12 cellular contexts compared by ENCODE assay signal in genomic region chr2:237885931-237886701, GRCh38. TPM values are rescaled to one million over a fixed set of nuclear protein-coding genes. Genes with fewer than 3 reads are reported as not detected.
DNase-seq lines count a peak whose midpoint lies in the region; ATAC-seq and TF ChIP-seq lines count a peak whose summit lies in the region.
"Had no signal": no experiment of that assay in that cellular context is flagged by ENCODE, and none has a peak within 500 bp of the region (broad histone marks: within the 10 kb centered on the region; RNA-seq: fewer than 3 reads in every experiment).

No MANE protein-coding gene starts in this region.

- no peak overlapping the region for H3K9ac ChIP-seq in trophoblast cell (ENCODE audit: low read length)

- H3K27ac ChIP-seq in trophoblast cell (ENCODE audit: low read depth, low read length) (peak overlapping the region; percentile 81), WERI-Rb-1 (no peak overlapping the region)
- no peak overlapping the region for H3K27ac ChIP-seq in effector memory CD4-positive, alpha-beta T cell (ENCODE audit: insufficient read depth, low read length, poor library complexity, severe bottlenecking)

- TF ChIP-seq CTCF in WERI-Rb-1 (IDR thresholded peaks at IDR 0.05; ENCODE audit: low read depth, low read length): no peak

- peak overlapping the region; percentile 84 for H2BK120ac ChIP-seq in trophoblast cell (ENCODE audit: insufficient read depth, low read length, poor library complexity)

- H3K4me2 ChIP-seq in trophoblast cell (ENCODE audit: low read length): peak overlapping the region; percentile 5

- peak; percentile 25 for DNase-seq in activated naive CD8-positive, alpha-beta T cell treated with anti-CD3 and anti-CD28 coated beads, Interleukin-2, amount 10 ng/mL, durations not matched to agents 7 days and 5 days
- DNase-seq in activated naive CD8-positive, alpha-beta T cell treated with anti-CD3 and anti-CD28 coated beads for 36 hours: no peak
- peak; percentile 77 for DNase-seq in left cardiac atrium
- DNase-seq in trophoblast cell: no peak
- DNase-seq in WERI-Rb-1: no peak
- DNase-seq in effector memory CD4-positive, alpha-beta T cell: no peak
- no peak for DNase-seq in 8988T
- DNase-seq: natural killer cell; NCI-H2171; stimulated activated CD4-positive, alpha-beta T cell treated with anti-CD3 and anti-CD28 coated beads, Interleukin-15, amount 100 ng/mL, for 24 hours had no signal

- peak overlapping the region; percentile 72 for H2AFZ ChIP-seq in trophoblast cell (ENCODE audit: insufficient read depth, low read length, poor library complexity)

- H2BK12ac ChIP-seq in trophoblast cell (ENCODE audit: low read length): peak overlapping the region; percentile 72

- H3K23ac ChIP-seq in trophoblast cell (ENCODE audit: low read length): no peak overlapping the region

- peak overlapping the region; percentile 76 for H3K4ac ChIP-seq in trophoblast cell (ENCODE audit: low read depth, low read length)

- H3K27me3 Mint-ChIP-seq in activated naive CD8-positive, alpha-beta T cell treated with anti-CD3 and anti-CD28 coated beads, Interleukin-2, amount 10 ng/mL, durations not matched to agents 7 days and 5 days: no peaks in the 10 kb centered on the region
- H3K27me3 Mint-ChIP-seq in activated naive CD8-positive, alpha-beta T cell treated with anti-CD3 and anti-CD28 coated beads for 36 hours: no peaks in the 10 kb centered on the region
- H3K27me3 Mint-ChIP-seq: activated naive CD8-positive, alpha-beta T cell had no signal

- no peak overlapping the region for H3K4me3 Mint-ChIP-seq in activated naive CD8-positive, alpha-beta T cell treated with anti-CD3 and anti-CD28 coated beads, Interleukin-2, amount 10 ng/mL, durations not matched to agents 7 days and 5 days
- no peak overlapping the region for H3K4me3 Mint-ChIP-seq in activated naive CD8-positive, alpha-beta T cell treated with anti-CD3 and anti-CD28 coated beads for 36 hours
- H3K4me3 Mint-ChIP-seq: activated naive CD8-positive, alpha-beta T cell; natural killer cell had no signal

- no peaks in the 10 kb centered on the region for H3K9me3 ChIP-seq in trophoblast cell (ENCODE audit: insufficient read depth, low read depth, low read length)
- no peaks in the 10 kb centered on the region for H3K9me3 ChIP-seq in WERI-Rb-1 (ENCODE audit: severe bottlenecking)
- H3K9me3 ChIP-seq in effector memory CD4-positive, alpha-beta T cell (ENCODE audit: control insufficient read depth, low read length): no peaks in the 10 kb centered on the region

- intact Hi-C loops in left cardiac atrium (cut with DNase I): no loop called here

- peak overlapping the region; percentile 13 for H4K12ac ChIP-seq in trophoblast cell (ENCODE audit: low read depth, low read length)

- peaks cover 19% of the 10 kb centered on the region for H3K79me1 ChIP-seq in trophoblast cell (ENCODE audit: low read length)

- peaks cover 4% of the 10 kb centered on the region for H3K4me1 Mint-ChIP-seq in activated naive CD8-positive, alpha-beta T cell treated with anti-CD3 and anti-CD28 coated beads, Interleukin-2, amount 10 ng/mL, durations not matched to agents 7 days and 5 days
- peaks cover 4% of the 10 kb centered on the region for H3K4me1 Mint-ChIP-seq in activated naive CD8-positive, alpha-beta T cell treated with anti-CD3 and anti-CD28 coated beads for 36 hours

- POLR2A ChIA-PET in activated naive CD8-positive, alpha-beta T cell treated with anti-CD3 and anti-CD28 coated beads, Interleukin-2, amount 10 ng/mL, durations not matched to agents 7 days and 5 days (lab: Charles Lee): interaction anchor here (0.5 kb wide), 1 partner anchor 47 kb away, joined by 5 read pairs; no protein-coding TSS in a partner anchor

- H4K91ac ChIP-seq in trophoblast cell (ENCODE audit: low read depth, low read length): peak overlapping the region; percentile 97

- no peaks in the 10 kb centered on the region for H3K9me3 Mint-ChIP-seq in activated naive CD8-positive, alpha-beta T cell treated with anti-CD3 and anti-CD28 coated beads, Interleukin-2, amount 10 ng/mL, durations not matched to agents 7 days and 5 days
- H3K9me3 Mint-ChIP-seq in activated naive CD8-positive, alpha-beta T cell treated with anti-CD3 and anti-CD28 coated beads for 36 hours: no peaks in the 10 kb centered on the region
- H3K9me3 Mint-ChIP-seq: natural killer cell had no signal

- no peak overlapping the region for H3K4me3 ChIP-seq in trophoblast cell (ENCODE audit: low read depth, low read length)
- H3K4me3 ChIP-seq in WERI-Rb-1 (ENCODE audit: low read depth, low read length): no peak overlapping the region
- no peak overlapping the region for H3K4me3 ChIP-seq in effector memory CD4-positive, alpha-beta T cell (ENCODE audit: insufficient read depth, low read depth, low read length, poor library complexity, severe bottlenecking)

- H3K4me1 ChIP-seq in trophoblast cell (ENCODE audit: control insufficient read depth in 1 of 2, insufficient read depth in 2 of 2, low read length in 2 of 2): peaks cover 27 to 28% of the 10 kb centered on the region in 2 experiments
- no peaks in the 10 kb centered on the region for H3K4me1 ChIP-seq in effector memory CD4-positive, alpha-beta T cell (ENCODE audit: control insufficient read depth, insufficient read depth, low read length, poor library complexity, severe bottlenecking)

- H2AK5ac ChIP-seq in trophoblast cell (ENCODE audit: low read length): peak overlapping the region; percentile 76

- H3K27me3 ChIP-seq in trophoblast cell (ENCODE audit: insufficient read depth, low read length) (no peaks in the 10 kb centered on the region), WERI-Rb-1 (ENCODE audit: insufficient read depth, low read depth, severe bottlenecking) (no peaks in the 10 kb centered on the region)
- H3K27me3 ChIP-seq in effector memory CD4-positive, alpha-beta T cell (replicated peaks; ENCODE audit: control insufficient read depth, insufficient read depth, low read length, poor library complexity, severe bottlenecking): no peaks in the 10 kb centered on the region

- WGBS in trophoblast cell (ENCODE audit: extremely low coverage, insufficient coverage, insufficient read length): no CpG with 5 or more reads among the region's 26 CpGs

- H4K8ac ChIP-seq in trophoblast cell (ENCODE audit: low read depth, low read length): peak overlapping the region; percentile 72

- H3K14ac ChIP-seq in trophoblast cell (ENCODE audit: low read length): peak overlapping the region; percentile 85

- ATAC-seq in activated naive CD8-positive, alpha-beta T cell treated with anti-CD3 and anti-CD28 coated beads, Interleukin-2, amount 10 ng/mL, durations not matched to agents 7 days and 5 days (ENCODE audit: low read depth): no peak
- peak; percentile 63 to 69 for ATAC-seq in left cardiac atrium
- ATAC-seq in HG03175 (IDR thresholded peaks at IDR 0.05; ENCODE audit: unreplicated experiment): no peak

- no peaks in the 10 kb centered on the region for H3K79me2 ChIP-seq in trophoblast cell (ENCODE audit: control insufficient read depth, insufficient read depth, low read length, poor library complexity)

- peaks cover 0 to 2% of the 10 kb centered on the region in 2 experiments for H3K36me3 ChIP-seq in trophoblast cell (ENCODE audit: control insufficient read depth in 1 of 2, insufficient read depth in 2 of 2, low read length in 2 of 2)
- no peaks in the 10 kb centered on the region for H3K36me3 ChIP-seq in WERI-Rb-1
- no peaks in the 10 kb centered on the region for H3K36me3 ChIP-seq in effector memory CD4-positive, alpha-beta T cell (ENCODE audit: control insufficient read depth, insufficient read depth, low read length)

- no peaks in the 10 kb centered on the region for H3K36me3 Mint-ChIP-seq in activated naive CD8-positive, alpha-beta T cell treated with anti-CD3 and anti-CD28 coated beads, Interleukin-2, amount 10 ng/mL, durations not matched to agents 7 days and 5 days
- H3K36me3 Mint-ChIP-seq in activated naive CD8-positive, alpha-beta T cell treated with anti-CD3 and anti-CD28 coated beads for 36 hours: no peaks in the 10 kb centered on the region
- H3K36me3 Mint-ChIP-seq: activated naive CD8-positive, alpha-beta T cell; natural killer cell had no signal

- H2BK5ac ChIP-seq in trophoblast cell (ENCODE audit: low read depth, low read length, poor library complexity): peak overlapping the region; percentile 89

- peak overlapping the region; percentile 94 for H3K18ac ChIP-seq in trophoblast cell (ENCODE audit: low read length)

- no peak overlapping the region for H3K27ac Mint-ChIP-seq in activated naive CD8-positive, alpha-beta T cell treated with anti-CD3 and anti-CD28 coated beads, Interleukin-2, amount 10 ng/mL, durations not matched to agents 7 days and 5 days
- no peak overlapping the region for H3K27ac Mint-ChIP-seq in activated naive CD8-positive, alpha-beta T cell treated with anti-CD3 and anti-CD28 coated beads for 36 hours
- H3K27ac Mint-ChIP-seq: activated naive CD8-positive, alpha-beta T cell; natural killer cell had no signal

RNA-seq across cellular contexts. Expression of gene RAMP1, which starts 26.7 kb away (rescaled TPM):
- total RNA-seq in activated naive CD8-positive, alpha-beta T cell treated with anti-CD3 and anti-CD28 coated beads, Interleukin-2, amount 10 ng/mL, durations not matched to agents 7 days and 5 days: 1 to 10 TPM in 1 of 2 experiments, under 1 TPM in 1; 0.68 to 1.1 TPM
- under 1 TPM; 0.24 to 0.25 TPM for total RNA-seq in activated naive CD8-positive, alpha-beta T cell treated with anti-CD3 and anti-CD28 coated beads for 36 hours
- total RNA-seq in left cardiac atrium: 100 to 1,000 TPM in 1 of 2 donors, 10 to 100 TPM in 1; 86.7 to 359 TPM
- 17.4 and 19.0 TPM in 2 replicates for polyA plus RNA-seq in trophoblast cell (2013)

Comparison
In these comparisons a context has a peak if more than half of its experiments do, and no peak if none do; other contexts are left out.
1. DNase-seq: peak in activated naive CD8-positive, alpha-beta T cell treated with anti-CD3 and anti-CD28 coated beads, Interleukin-2, amount 10 ng/mL, durations not matched to agents 7 days and 5 days (single experiment) and left cardiac atrium (single experiment); none in activated naive CD8-positive, alpha-beta T cell treated with anti-CD3 and anti-CD28 coated beads for 36 hours (single experiment), trophoblast cell (0 of 2), WERI-Rb-1 (single experiment), effector memory CD4-positive, alpha-beta T cell (0 of 3) and 8988T (single experiment).
2. ATAC-seq: peak in left cardiac atrium (2 of 2); none in activated naive CD8-positive, alpha-beta T cell treated with anti-CD3 and anti-CD28 coated beads, Interleukin-2, amount 10 ng/mL, durations not matched to agents 7 days and 5 days (single experiment) and HG03175 (single experiment).
3. RNA of gene RAMP1, which starts 26.7 kb away (total RNA-seq): 86.7 to 359 TPM in left cardiac atrium; 0.68 to 1.1 TPM in activated naive CD8-positive, alpha-beta T cell treated with anti-CD3 and anti-CD28 coated beads, Interleukin-2, amount 10 ng/mL, durations not matched to agents 7 days and 5 days and 0.24 to 0.25 TPM in activated naive CD8-positive, alpha-beta T cell treated with anti-CD3 and anti-CD28 coated beads for 36 hours; every median in the first group is over 10 times any median in the second.